ENCODE assay signal across 8 cellular contexts in the genomic region with DNA sequence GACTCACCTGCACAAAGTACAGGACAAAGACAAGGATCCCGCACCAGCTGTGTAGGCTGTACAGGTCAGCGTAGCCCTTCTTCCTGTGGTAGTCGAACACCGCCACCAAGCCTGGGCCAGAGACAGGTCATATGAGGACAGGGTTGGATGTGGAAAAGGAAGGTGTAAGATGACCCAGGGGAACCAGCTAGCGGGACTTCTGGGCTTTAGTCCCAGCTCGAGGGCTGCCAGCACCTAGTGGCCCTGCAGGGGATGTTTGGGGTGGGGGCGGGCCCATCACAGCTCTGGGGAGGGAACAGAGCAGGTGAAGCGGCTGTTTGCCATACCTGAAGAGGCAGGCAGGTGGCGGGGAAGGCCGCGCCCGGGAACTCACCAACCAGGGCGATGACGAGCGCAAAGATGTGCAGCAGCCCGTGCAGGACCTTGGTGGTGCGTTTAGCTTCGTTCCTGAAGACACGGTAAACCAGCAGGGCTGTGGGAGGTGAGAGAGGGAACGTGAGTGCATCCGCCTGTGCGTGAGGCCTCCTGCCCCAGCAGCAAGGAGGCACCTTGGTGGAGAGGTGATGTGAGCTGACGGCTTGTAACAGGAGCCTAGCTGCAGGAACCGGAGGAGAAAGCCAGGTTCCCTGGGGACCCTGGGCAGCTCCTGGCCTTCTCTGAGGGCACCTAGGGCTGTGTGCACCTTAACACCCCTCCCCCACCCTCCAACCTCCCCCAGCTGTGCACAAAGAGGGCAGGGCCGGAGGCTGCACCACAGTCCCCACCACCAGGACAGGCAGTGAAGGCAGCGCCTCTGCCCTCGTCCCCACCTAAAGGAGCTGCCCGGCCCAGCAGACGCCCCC. TPM values are rescaled to one million over a fixed set of nuclear protein-coding genes. Genes with fewer than 3 reads are reported as not detected.
A peak's percentile ranks its signal among the peaks of the same experiment; 100 is the strongest.
DNase-seq lines count a peak whose midpoint lies in the region; ATAC-seq and TF ChIP-seq lines count a peak whose summit lies in the region.

No MANE protein-coding gene starts in this region.

- no peaks in the 10 kb centered on the region for H4K20me1 ChIP-seq in mammary epithelial cell (ENCODE audit: insufficient read depth, low read length)
- H4K20me1 ChIP-seq in OCI-LY7 (ENCODE audit: insufficient read depth, low read length), result no peaks in the 10 kb centered on the region

- no peak overlapping the region for H3K27ac Mint-ChIP-seq in MCF 10A (ENCODE audit: low read depth, unreplicated experiment)
- peak overlapping the region in 1 of 9 donors; percentile 8 for H3K27ac Mint-ChIP-seq in naive thymus-derived CD4-positive, alpha-beta T cell

- peaks cover 29% of the 10 kb centered on the region for H3K4me1 ChIP-seq in mammary epithelial cell (ENCODE audit: insufficient read depth, low read length)
- peaks cover 20% of the 10 kb centered on the region for H3K4me1 ChIP-seq in OCI-LY7 (ENCODE audit: insufficient read depth, low read length, poor library complexity, severe bottlenecking)
- no peaks in the 10 kb centered on the region for H3K4me1 ChIP-seq in urinary bladder (ENCODE audit: insufficient read depth)
- H3K4me1 ChIP-seq in naive thymus-derived CD4-positive, alpha-beta T cell (ENCODE audit: control insufficient read depth in 2 of 2, insufficient read depth in 2 of 2, low read length in 2 of 2), result peaks cover 19 to 27% of the 10 kb centered on the region in 2 donors

- H2AFZ ChIP-seq in mammary epithelial cell (ENCODE audit: low read depth, low read length) (no peak overlapping the region), OCI-LY7 (ENCODE audit: low read length) (no peak overlapping the region)

- DNase-seq in MCF 10A (ENCODE audit: unreplicated experiment) (no peak), mammary epithelial cell (no peak), OCI-LY7 (ENCODE audit: low spot score) (peak; percentile 75), head of caudate nucleus (peak in 33 of 42 donors; percentile 33 to 83 (median 60)), NCI-H1694 (lab: John Stamatoyannopoulos, UW) (no peak), HPDE6-E6E7 (ENCODE audit: extremely low spot score) (no peak)
- DNase-seq in naive thymus-derived CD4-positive, alpha-beta T cell, result no peak

- dilution Hi-C loops in mammary epithelial cell (cut with HindIII; ENCODE audit: low sequenced_read_pairs), result loop anchor here (25.0 kb wide), 1 partner anchor 176 kb away; the partner anchor contains the start of genes MAP3K3 and TACO1

- H3K27ac ChIP-seq in mammary epithelial cell (ENCODE audit: insufficient read depth, low read depth, low read length) (no peak overlapping the region), OCI-LY7 (ENCODE audit: low read depth, low read length, poor library complexity, severe bottlenecking) (no peak overlapping the region), urinary bladder (ENCODE audit: low read depth) (peak overlapping the region; percentile 11)
- no peak overlapping the region for H3K27ac ChIP-seq in naive thymus-derived CD4-positive, alpha-beta T cell (ENCODE audit: low read depth, low read length)

- POLR2A ChIA-PET in MCF 10A (lab: Yijun Ruan, JAX) (interaction anchor here (0.6 to 3.6 kb wide), 11 partner anchors 10 to 199 kb away, joined by 3 to 31 read pairs (median 4); partner anchors contain the start of genes CYB561, DCAF7 and MAP3K3), OCI-LY7 (lab: Charles Lee) (interaction anchor here (0.5 to 1.0 kb wide), 4 partner anchors 15 to 231 kb away, joined by 3 read pairs; partner anchors contain the start of gene ACE)
- POLR2A ChIA-PET in naive thymus-derived CD4-positive, alpha-beta T cell (lab: Charles Lee), result interaction anchor here (2.0 kb wide), 1 partner anchor 9 kb away, joined by 5 read pairs; no protein-coding TSS in a partner anchor

- peaks cover 26% of the 10 kb centered on the region for H3K36me3 Mint-ChIP-seq in MCF 10A (ENCODE audit: insufficient read depth, unreplicated experiment)
- H3K36me3 Mint-ChIP-seq in naive thymus-derived CD4-positive, alpha-beta T cell, result peaks cover 0 to 4% (median 0%) of the 10 kb centered on the region in 5 donors

- in situ Hi-C loops in mammary epithelial cell (cut with MboI; ENCODE audit: low sequenced_read_pairs in 2 of 2), result no loop called here

- H3K4me3 Mint-ChIP-seq in MCF 10A (ENCODE audit: unreplicated experiment), result peak overlapping the region; percentile 13
- H3K4me3 Mint-ChIP-seq in naive thymus-derived CD4-positive, alpha-beta T cell, result no peak overlapping the region

- H3K79me2 ChIP-seq in mammary epithelial cell (ENCODE audit: insufficient read depth, low read length), result peaks cover 12% of the 10 kb centered on the region
- H3K79me2 ChIP-seq in OCI-LY7 (ENCODE audit: insufficient read depth, low read depth, low read length), result no peaks in the 10 kb centered on the region

- CTCF ChIA-PET in MCF 10A (lab: Yijun Ruan, JAX) (interaction anchor here (0.6 to 18.1 kb wide), 12 partner anchors 8 to 218 kb away, joined by 3 to 216 read pairs (median 10); partner anchors contain the start of genes ACE and CYB561), mammary epithelial cell (lab: Charles Lee; ENCODE audit: low non-redundant PET) (interaction anchor here (0.5 to 0.9 kb wide), 4 partner anchors 33 to 616 kb away, joined by 3 to 22 read pairs (median 6); no protein-coding TSS in a partner anchor), OCI-LY7 (lab: Charles Lee; ENCODE audit: unreplicated experiment) (interaction anchor here (0.6 to 1.6 kb wide), 3 partner anchors 10 to 116 kb away, joined by 3 to 5 read pairs (median 4); partner anchors contain the start of gene ACE)
- CTCF ChIA-PET in naive thymus-derived CD4-positive, alpha-beta T cell (lab: Charles Lee), result interaction anchor here (1.1 to 1.7 kb wide), 2 partner anchors 11 to 14 kb away, joined by 5 read pairs; no protein-coding TSS in a partner anchor

- no peak for ATAC-seq in naive thymus-derived CD4-positive, alpha-beta T cell

- H3K9me3 ChIP-seq in mammary epithelial cell (replicated peaks; ENCODE audit: insufficient read depth, low read length) (no peaks in the 10 kb centered on the region), OCI-LY7 (ENCODE audit: low read length) (no peaks in the 10 kb centered on the region)
- H3K9me3 ChIP-seq in naive thymus-derived CD4-positive, alpha-beta T cell (ENCODE audit: control insufficient read depth in 2 of 3, low read length in 3 of 3), result no peaks in the 10 kb centered on the region

- no peak overlapping the region for H3K4me2 ChIP-seq in mammary epithelial cell (ENCODE audit: insufficient read depth, low read depth, low read length)
- peak overlapping the region; percentile 37 for H3K4me2 ChIP-seq in OCI-LY7 (ENCODE audit: low read length)

- peak; percentile 16 for TF ChIP-seq CTCF in MCF 10A (IDR thresholded peaks at IDR 0.05; ENCODE audit: unreplicated experiment)
- peak in 1 of 2 donors; percentile 7 for TF ChIP-seq CTCF in mammary epithelial cell (conservative IDR thresholded peaks at IDR 0.05 in 1 of 2, IDR thresholded peaks at IDR 0.05 in 1 of 2; ENCODE audit: extremely low read depth in 1 of 2, insufficient read depth in 1 of 2, low read depth in 1 of 2, low read length in 2 of 2)
- peak; percentile 69 for TF ChIP-seq CTCF in OCI-LY7 (conservative IDR thresholded peaks at IDR 0.05; ENCODE audit: low read length)

- intact Hi-C loops in MCF 10A (cut with micrococcal nuclease) (loop anchor here (2.0 kb wide), 1 partner anchor 43 kb away; no protein-coding TSS in a partner anchor), mammary epithelial cell (cut with micrococcal nuclease) (loop anchor here (2.0 kb wide), 1 partner anchor 43 kb away; no protein-coding TSS in a partner anchor), OCI-LY7 (cut with micrococcal nuclease; ENCODE audit: unreplicated experiment) (no loop called here), head of caudate nucleus (cut with DNase I) (no loop called here)
- intact Hi-C loops in naive thymus-derived CD4-positive, alpha-beta T cell (cut with micrococcal nuclease), result no loop called here

- H3K27me3 ChIP-seq in mammary epithelial cell (ENCODE audit: insufficient read depth, low read length), result no peaks in the 10 kb centered on the region
- H3K27me3 ChIP-seq in naive thymus-derived CD4-positive, alpha-beta T cell (ENCODE audit: control insufficient read depth in 2 of 2, insufficient read depth in 2 of 2, low read length in 2 of 2), result no peaks in the 10 kb centered on the region

- H3K36me3 ChIP-seq in mammary epithelial cell (ENCODE audit: insufficient read depth, low read length) (no peaks in the 10 kb centered on the region), OCI-LY7 (ENCODE audit: insufficient read depth, low read length) (no peaks in the 10 kb centered on the region), urinary bladder (ENCODE audit: insufficient read depth) (no peaks in the 10 kb centered on the region)
- H3K36me3 ChIP-seq in naive thymus-derived CD4-positive, alpha-beta T cell (ENCODE audit: control insufficient read depth in 2 of 3, insufficient read depth in 3 of 3, low read length in 3 of 3), result no peaks in the 10 kb centered on the region

- H3K9me3 Mint-ChIP-seq in MCF 10A (ENCODE audit: unreplicated experiment), result no peaks in the 10 kb centered on the region
- peaks cover 0 to 2% (median 0%) of the 10 kb centered on the region in 11 donors for H3K9me3 Mint-ChIP-seq in naive thymus-derived CD4-positive, alpha-beta T cell

- no peaks in the 10 kb centered on the region for H3K9me2 ChIP-seq in OCI-LY7 (ENCODE audit: insufficient read depth, low read length)

- peaks cover 48% of the 10 kb centered on the region for H3K4me1 Mint-ChIP-seq in MCF 10A (ENCODE audit: insufficient read depth, unreplicated experiment)
- peaks cover 20 to 59% (median 26%) of the 10 kb centered on the region in 7 donors for H3K4me1 Mint-ChIP-seq in naive thymus-derived CD4-positive, alpha-beta T cell

- H3K9ac ChIP-seq in mammary epithelial cell (ENCODE audit: insufficient read depth, low read length), result no peak overlapping the region

- H3K4me3 ChIP-seq in mammary epithelial cell (replicated peaks in 1 of 3; ENCODE audit: insufficient read depth in 1 of 3, low read depth in 2 of 3, low read length in 3 of 3) (no peak overlapping the region), OCI-LY7 (ENCODE audit: low read depth, low read length, poor library complexity, severe bottlenecking) (no peak overlapping the region), urinary bladder (ENCODE audit: low read depth, low read length) (no peak overlapping the region)
- no peak overlapping the region for H3K4me3 ChIP-seq in naive thymus-derived CD4-positive, alpha-beta T cell (ENCODE audit: low read length)

- H3K27me3 Mint-ChIP-seq in MCF 10A (ENCODE audit: insufficient read depth, unreplicated experiment), result no peaks in the 10 kb centered on the region
- no peaks in the 10 kb centered on the region for H3K27me3 Mint-ChIP-seq in naive thymus-derived CD4-positive, alpha-beta T cell

- 85% methylated on average over 7 of the region's 29 CpGs for WGBS in mammary epithelial cell (ENCODE audit: low coverage, missing lambda C conversion rate)
- 85% methylated on average over 29 of the region's 29 CpGs for WGBS in urinary bladder

- BruUV-seq in MCF 10A (replicated peaks; lab: Mats Ljungman, UMichigan) (no TSS peak), mammary epithelial cell (replicated peaks; lab: Mats Ljungman, UMichigan) (no TSS peak), OCI-LY7 (replicated peaks; lab: Mats Ljungman, UMichigan) (no TSS peak)

RNA-seq across cellular contexts. Expression of gene CYB561, which starts 10.2 kb away (rescaled TPM):
- total RNA-seq in MCF 10A (2022) (57.2 and 62.0 TPM in 2 replicates), mammary epithelial cell (10 to 100 TPM; 26.6 to 35.8 TPM), OCI-LY7 (2022) (not detected in 2 replicates), urinary bladder (13.5 TPM)
- polyA plus RNA-seq in mammary epithelial cell (26.5 TPM), urinary bladder (17.9 TPM)
- 59.4 TPM for polyA minus RNA-seq in mammary epithelial cell
- total RNA-seq in OCI-LY7 (2014; rRNA removed; shearing (Covaris generic)), result not detected in 2 replicates
- 10 to 100 TPM in 3 of 5 experiments, 1 to 10 TPM in 2; 5.0 to 20.4 (median 11.0) TPM for total RNA-seq in naive thymus-derived CD4-positive, alpha-beta T cell
- polyA plus RNA-seq in naive thymus-derived CD4-positive, alpha-beta T cell, result 1 to 10 TPM; 1.9 to 3.0 TPM

RNA-seq across cellular contexts. Expression of gene ACE, which starts 41.0 kb away (rescaled TPM):
- total RNA-seq in MCF 10A (2022), result 0.30 and 0.39 TPM in 2 replicates
- total RNA-seq in mammary epithelial cell, result 1 to 10 TPM in 1 of 2 donors, not detected in 1; 3.0 TPM
- polyA plus RNA-seq in mammary epithelial cell, result 0.19 TPM
- not detected for polyA minus RNA-seq in mammary epithelial cell
- total RNA-seq in OCI-LY7 (2014; rRNA removed; shearing (Covaris generic)), result 0.33 and 2.3 TPM in 2 replicates
- total RNA-seq in OCI-LY7 (2022), result 3.6 and 5.1 TPM in 2 replicates
- 8.0 TPM for total RNA-seq in urinary bladder
- polyA plus RNA-seq in urinary bladder, result 6.2 TPM
- total RNA-seq in naive thymus-derived CD4-positive, alpha-beta T cell, result 10 to 100 TPM in 1 of 5 experiments, 1 to 10 TPM in 2, under 1 TPM in 2; 0.73 to 14.4 (median 2.3) TPM
- polyA plus RNA-seq in naive thymus-derived CD4-positive, alpha-beta T cell, result not detected

Comparison
In these comparisons a context has a peak if more than half of its experiments do, and no peak if none do; other contexts are left out.
1. DNase-seq: peak in OCI-LY7 (single experiment) and head of caudate nucleus (33 of 42); none in MCF 10A (single experiment), mammary epithelial cell (single experiment), NCI-H1694 (single experiment), HPDE6-E6E7 (single experiment) and naive thymus-derived CD4-positive, alpha-beta T cell (0 of 9).
2. RNA of gene CYB561, which starts 10.2 kb away (total RNA-seq): 57.2 to 62.0 TPM in MCF 10A, 26.6 to 35.8 TPM in mammary epithelial cell, 13.5 TPM in urinary bladder (single experiment) and 5.0 to 20.4 TPM in naive thymus-derived CD4-positive, alpha-beta T cell; not detected in OCI-LY7; every median in the first group is over 4 times any median in the second.
3. intact Hi-C loops: an anchor here in MCF 10A (2.0 kb wide) and mammary epithelial cell (2.0 kb wide); none called in OCI-LY7, head of caudate nucleus and naive thymus-derived CD4-positive, alpha-beta T cell.